In the genomic region with DNA sequence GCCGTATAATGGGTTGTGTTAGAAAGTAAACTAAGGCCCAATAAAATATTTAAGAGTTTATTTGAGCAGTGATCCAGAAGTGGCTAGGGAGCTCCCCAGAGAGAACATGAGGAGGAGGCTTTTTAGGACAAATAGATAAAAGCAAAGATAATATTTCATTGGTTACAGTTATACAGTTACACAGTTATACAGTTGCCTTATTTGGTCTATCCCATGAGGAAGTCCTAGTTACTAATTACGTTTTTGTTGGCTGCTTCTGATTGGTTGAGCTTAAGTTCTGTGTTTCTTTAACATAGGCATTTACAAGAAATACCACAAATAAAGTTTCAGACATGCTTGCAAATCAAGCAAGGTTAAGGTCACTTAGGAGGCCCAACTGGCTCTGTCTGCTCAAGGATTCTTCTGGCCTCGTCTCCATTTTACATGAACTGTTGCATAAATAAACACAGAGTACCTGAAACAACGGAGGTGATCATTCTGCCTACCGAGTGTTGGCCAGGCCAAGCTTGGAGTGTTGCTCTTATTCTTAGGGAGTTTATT, we compare ENCODE assay signal across 7 cellular contexts. TPM values are rescaled to one million over a fixed set of nuclear protein-coding genes. Genes with fewer than 3 reads are reported as not detected.
DNase-seq lines count a peak whose midpoint lies in the region; ATAC-seq and TF ChIP-seq lines count a peak whose summit lies in the region.

No MANE protein-coding gene starts in this region.

- H3K36me3 ChIP-seq in left lung (no peaks in the 10 kb centered on the region), upper lobe of left lung (no peaks in the 10 kb centered on the region)

- TF ChIP-seq CTCF in NB4 (IDR thresholded peaks at IDR 0.05; ENCODE audit: low read depth, low read length) (no peak), left lung (IDR thresholded peaks at IDR 0.05) (no peak), upper lobe of left lung (IDR thresholded peaks at IDR 0.05) (no peak)

- H3K4me3 ChIP-seq in NB4 (ENCODE audit: low read depth, low read length) (no peak overlapping the region), left lung (peak overlapping the region in 1 of 2 donors; percentile 37), upper lobe of left lung (peak overlapping the region in 3 of 4 donors; percentile 36 to 48 (median 45))

- DNase-seq in HCEC 1CT (peak; percentile 51), NB4 (ENCODE audit: low read depth) (peak; percentile 55), left lung (no peak), upper lobe of left lung (no peak)
- DNase-seq in central memory CD8-positive, alpha-beta T cell (ENCODE audit: low spot score in 2 of 2), result no peak
- no peak for DNase-seq in activated CD4-positive, alpha-beta memory T cell treated with anti-CD3 and anti-CD28 coated beads for 36 hours

- intact Hi-C loops in left lung (cut with DNase I), result no loop called here
- intact Hi-C loops in activated CD4-positive, alpha-beta memory T cell treated with anti-CD3 and anti-CD28 coated beads for 36 hours (cut with micrococcal nuclease), result no loop called here

- TF ChIP-seq EP300 in upper lobe of left lung (IDR thresholded peaks at IDR 0.05), result no peak

- WGBS in upper lobe of left lung, 2 donors, result 30 to 42% methylated on average over 5 of the region's 5 CpGs

- CTCF ChIA-PET in activated CD4-positive, alpha-beta memory T cell treated with anti-CD3 and anti-CD28 coated beads for 36 hours (lab: Charles Lee), result interaction anchor here (1.8 kb wide), 1 partner anchor 101 kb away, joined by 6 read pairs; no protein-coding TSS in a partner anchor

- H3K36me3 Mint-ChIP-seq in central memory CD8-positive, alpha-beta T cell (ENCODE audit: insufficient read depth), result peaks cover 1% of the 10 kb centered on the region
- H3K36me3 Mint-ChIP-seq in activated CD4-positive, alpha-beta memory T cell treated with anti-CD3 and anti-CD28 coated beads for 36 hours, result no peaks in the 10 kb centered on the region

- H3K27ac ChIP-seq in left lung (no peak overlapping the region), upper lobe of left lung (no peak overlapping the region)

- peaks cover 81% of the 10 kb centered on the region for H3K27me3 Mint-ChIP-seq in central memory CD8-positive, alpha-beta T cell
- peaks cover 48% of the 10 kb centered on the region for H3K27me3 Mint-ChIP-seq in activated CD4-positive, alpha-beta memory T cell treated with anti-CD3 and anti-CD28 coated beads for 36 hours

- peaks cover 14% of the 10 kb centered on the region for H3K4me1 Mint-ChIP-seq in central memory CD8-positive, alpha-beta T cell
- H3K4me1 Mint-ChIP-seq in activated CD4-positive, alpha-beta memory T cell treated with anti-CD3 and anti-CD28 coated beads for 36 hours (ENCODE audit: low read depth), result peaks cover 21% of the 10 kb centered on the region

- H3K4me3 Mint-ChIP-seq in central memory CD8-positive, alpha-beta T cell, result peak overlapping the region; percentile 64
- no peak overlapping the region for H3K4me3 Mint-ChIP-seq in activated CD4-positive, alpha-beta memory T cell treated with anti-CD3 and anti-CD28 coated beads for 36 hours

- H3K27ac Mint-ChIP-seq in central memory CD8-positive, alpha-beta T cell (ENCODE audit: low read depth), result no peak overlapping the region
- H3K27ac Mint-ChIP-seq in activated CD4-positive, alpha-beta memory T cell treated with anti-CD3 and anti-CD28 coated beads for 36 hours, result no peak overlapping the region

- POLR2A ChIA-PET in activated CD4-positive, alpha-beta memory T cell treated with anti-CD3 and anti-CD28 coated beads for 36 hours (lab: Charles Lee), result no interaction called here

- H3K27me3 ChIP-seq in left lung (peaks cover 22 to 52% of the 10 kb centered on the region in 2 donors), upper lobe of left lung (peaks cover 0 to 8% (median 1%) of the 10 kb centered on the region in 4 donors)

- H3K4me1 ChIP-seq in left lung (peaks cover 7 to 15% of the 10 kb centered on the region in 2 donors), upper lobe of left lung (peaks cover 14 to 19% (median 15%) of the 10 kb centered on the region in 4 donors)

- TF ChIP-seq POLR2A in NB4 (IDR thresholded peaks at IDR 0.05; ENCODE audit: extremely low read depth, insufficient read length), result no peak
- TF ChIP-seq POLR2A in upper lobe of left lung (IDR thresholded peaks at IDR 0.05), result no peak

- no peaks in the 10 kb centered on the region for H3K9me3 Mint-ChIP-seq in central memory CD8-positive, alpha-beta T cell
- no peaks in the 10 kb centered on the region for H3K9me3 Mint-ChIP-seq in activated CD4-positive, alpha-beta memory T cell treated with anti-CD3 and anti-CD28 coated beads for 36 hours

- H3K9me3 ChIP-seq in left lung (no peaks in the 10 kb centered on the region), upper lobe of left lung (no peaks in the 10 kb centered on the region)

- ATAC-seq in GM18499 (IDR thresholded peaks at IDR 0.05; ENCODE audit: insufficient read depth, unreplicated experiment), result peak; percentile 88
- ATAC-seq in central memory CD8-positive, alpha-beta T cell (replicated peaks; ENCODE audit: extremely low read depth, poor library complexity, severe bottlenecking), result peak; percentile 76
- ATAC-seq in left lung, result peak; percentile 89
- peak; percentile 77 to 87 for ATAC-seq in upper lobe of left lung (ENCODE audit: low FRiP score in 2 of 2)

RNA-seq across cellular contexts. Expression of gene UBD, which starts 7.0 kb away (rescaled TPM):
- total RNA-seq in left lung (1 to 10 TPM; 2.6 to 2.7 TPM), upper lobe of left lung (1 to 10 TPM in 2 of 6 donors, under 1 TPM in 2, not detected in 2; 0.76 to 3.6 (median 1.6) TPM)
- under 1 TPM; 0.59 to 0.70 TPM for total RNA-seq in activated CD4-positive, alpha-beta memory T cell treated with anti-CD3 and anti-CD28 coated beads for 36 hours

RNA-seq across cellular contexts. Expression of gene OR2H2, which starts 32.3 kb away (rescaled TPM):
- not detected for total RNA-seq in left lung
- total RNA-seq in upper lobe of left lung, result not detected
- total RNA-seq in activated CD4-positive, alpha-beta memory T cell treated with anti-CD3 and anti-CD28 coated beads for 36 hours, result not detected

Comparison
In these comparisons a context has a peak if more than half of its experiments do, and no peak if none do; other contexts are left out.
1. DNase-seq: peak in HCEC 1CT (single experiment) and NB4 (single experiment); none in central memory CD8-positive, alpha-beta T cell (0 of 2), left lung (0 of 2), upper lobe of left lung (0 of 2) and activated CD4-positive, alpha-beta memory T cell treated with anti-CD3 and anti-CD28 coated beads for 36 hours (single experiment).
2. Peak in every context shown above with its lines, with median percentiles within 50 percentile points of each other: ATAC-seq.